Comparison of ENCODE assay signal across 8 cellular contexts in genomic region chr17:60392042-60392844, GRCh38. TPM values are rescaled to one million over a fixed set of nuclear protein-coding genes. Genes with fewer than 3 reads are reported as not detected.
DNase-seq lines count a peak whose midpoint lies in the region; FAIRE-seq and TF ChIP-seq lines count a peak whose summit lies in the region.

Gene USP32 (minus strand): TSS chr17:60392133. CDS start chr17:60391939, 194 bp downstream.

- H3K9ac ChIP-seq in ES-I3 (ENCODE audit: low read depth, low read length) (peak within 1 kb of the TSS; percentile 73), stomach smooth muscle (ENCODE audit: low read length in 2 of 2) (peak within 1 kb of the TSS; percentile 92 to 97)

- peaks cover 38% of the 10 kb centered on the region for H3K4me1 Mint-ChIP-seq in neural crest cell

- H3K4me1 ChIP-seq in ES-I3 (ENCODE audit: insufficient read depth, low read length) (peaks cover 23% of the 10 kb centered on the region), stomach smooth muscle (ENCODE audit: control insufficient read depth, insufficient read depth, low read length) (peaks cover 15% of the 10 kb centered on the region)

- H3K27ac ChIP-seq in stomach smooth muscle (ENCODE audit: low read length): peak within 1 kb of the TSS; percentile 96

- FAIRE-seq in H54 (lab: Jason Lieb, UNC): peak; percentile 88

- no peaks in the 10 kb centered on the region for H3K27me3 Mint-ChIP-seq in neural crest cell (ENCODE audit: low read depth)

- no peaks in the 10 kb centered on the region for H3K9me3 Mint-ChIP-seq in neural crest cell

- no peaks in the 10 kb centered on the region for H3K9me3 ChIP-seq in ES-I3 (ENCODE audit: control insufficient read depth, insufficient read depth, low read length)
- H3K9me3 ChIP-seq in stomach smooth muscle (ENCODE audit: control insufficient read depth in 2 of 2, low read length in 2 of 2): no peaks in the 10 kb centered on the region

- H3K36me3 Mint-ChIP-seq in neural crest cell (ENCODE audit: low read depth): no peaks in the 10 kb centered on the region

- peak within 1 kb of the TSS; percentile 98 for H3K27ac Mint-ChIP-seq in neural crest cell (ENCODE audit: unreplicated experiment)

- peak; percentile 81 for TF ChIP-seq POLR2A in H54 (IDR thresholded peaks at IDR 0.05; ENCODE audit: low read depth, low read length)

- H3K4me3 ChIP-seq in fibroblast of villous mesenchyme (ENCODE audit: low read depth, low read length): peak within 1 kb of the TSS; percentile 90
- peak within 1 kb of the TSS; percentile 91 to 94 for H3K4me3 ChIP-seq in stomach smooth muscle (ENCODE audit: low read length in 2 of 2)

- no peaks in the 10 kb centered on the region for H3K27me3 ChIP-seq in stomach smooth muscle (ENCODE audit: control insufficient read depth in 1 of 2, insufficient read depth in 2 of 2, low read length in 2 of 2)

- H3K36me3 ChIP-seq in ES-I3 (ENCODE audit: insufficient read depth, low read length) (no peaks in the 10 kb centered on the region), stomach smooth muscle (ENCODE audit: control insufficient read depth in 2 of 2, insufficient read depth in 2 of 2, low read length in 2 of 2) (no peaks in the 10 kb centered on the region)

- TF ChIP-seq CTCF in fibroblast of villous mesenchyme (IDR thresholded peaks at IDR 0.05; ENCODE audit: insufficient read depth, low read depth, low read length): peak; percentile 12
- TF ChIP-seq CTCF in neural crest cell (conservative IDR thresholded peaks at IDR 0.05): peak; percentile 51

- peak within 1 kb of the TSS; percentile 96 for H3K4me3 Mint-ChIP-seq in neural crest cell

- DNase-seq in H54 (ENCODE audit: insufficient read length, low spot score) (peak; percentile 95), M059J (ENCODE audit: low read depth) (peak; percentile 96), SHP77 treated with DMSO at 0.1 percent for 48 hours (lab: John Stamatoyannopoulos, UW) (peak; percentile 93), activated gamma-delta T cell (lab: John Stamatoyannopoulos, UW) (peak; percentile 92), fibroblast of villous mesenchyme (ENCODE audit: low read depth) (peak; percentile 99), neural crest cell (ENCODE audit: low read depth, low spot score) (peak; percentile 98)

RNA-seq across cellular contexts. Expression of gene USP32, which starts in this region (rescaled TPM):
- 24.5 and 31.4 TPM in 2 replicates for total RNA-seq in M059J (2014; rRNA removed; shearing (Covaris generic))
- total RNA-seq in fibroblast of villous mesenchyme (78.9 and 95.4 TPM in 2 replicates), neural crest cell (38.9 and 40.8 TPM in 2 replicates)

Comparison
In these comparisons a context has a peak if more than half of its experiments do, and no peak if none do; other contexts are left out.
1. Peak in every context shown above with its lines: DNase-seq, H3K4me3 ChIP-seq and H3K27ac ChIP-seq.